ENCODE assay signal across 1 cellular context in the genomic region with DNA sequence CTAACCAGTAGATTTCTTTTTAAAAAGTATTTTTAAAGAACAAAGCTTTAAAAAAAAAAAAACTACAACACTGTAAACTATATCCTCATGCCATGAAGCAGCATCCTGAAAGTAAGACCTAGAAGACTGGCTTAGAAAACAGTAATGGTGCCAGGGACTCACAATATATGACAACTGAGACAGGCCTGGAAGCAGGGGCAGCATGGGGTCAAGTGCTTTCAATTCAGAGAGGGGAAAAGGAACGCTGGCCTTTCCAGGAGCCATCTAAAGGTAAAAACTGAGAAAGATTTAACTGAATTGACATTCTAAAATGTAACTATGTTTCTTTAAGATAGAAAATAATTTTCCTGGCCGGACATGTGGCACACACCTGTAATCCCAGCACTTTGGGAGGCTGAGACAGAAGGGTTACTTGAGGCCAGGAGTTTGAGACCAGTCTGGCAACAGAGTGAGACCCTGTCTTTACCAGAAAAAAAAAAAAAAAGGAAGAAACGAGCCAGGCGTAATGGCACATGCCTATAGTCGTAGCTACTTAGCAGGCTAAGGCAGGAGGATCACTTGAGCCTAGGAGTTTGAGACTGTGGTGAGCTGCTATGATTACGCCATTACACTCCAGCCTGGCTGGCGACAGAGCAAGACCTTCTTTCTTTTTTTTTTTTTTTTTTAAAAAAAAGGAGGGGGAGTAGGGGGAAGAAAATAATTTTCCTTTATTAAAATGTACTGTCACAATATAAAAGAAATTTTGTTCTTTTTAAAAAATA.
TF ChIP-seq lines count a peak whose summit lies in the region.

No MANE protein-coding gene starts in this region.

TF ChIP-seq in GM23338, 12 proteins besides CTCF, POLR2A, EP300 and RAD21:
- TF ChIP-seq, protein P1, sequence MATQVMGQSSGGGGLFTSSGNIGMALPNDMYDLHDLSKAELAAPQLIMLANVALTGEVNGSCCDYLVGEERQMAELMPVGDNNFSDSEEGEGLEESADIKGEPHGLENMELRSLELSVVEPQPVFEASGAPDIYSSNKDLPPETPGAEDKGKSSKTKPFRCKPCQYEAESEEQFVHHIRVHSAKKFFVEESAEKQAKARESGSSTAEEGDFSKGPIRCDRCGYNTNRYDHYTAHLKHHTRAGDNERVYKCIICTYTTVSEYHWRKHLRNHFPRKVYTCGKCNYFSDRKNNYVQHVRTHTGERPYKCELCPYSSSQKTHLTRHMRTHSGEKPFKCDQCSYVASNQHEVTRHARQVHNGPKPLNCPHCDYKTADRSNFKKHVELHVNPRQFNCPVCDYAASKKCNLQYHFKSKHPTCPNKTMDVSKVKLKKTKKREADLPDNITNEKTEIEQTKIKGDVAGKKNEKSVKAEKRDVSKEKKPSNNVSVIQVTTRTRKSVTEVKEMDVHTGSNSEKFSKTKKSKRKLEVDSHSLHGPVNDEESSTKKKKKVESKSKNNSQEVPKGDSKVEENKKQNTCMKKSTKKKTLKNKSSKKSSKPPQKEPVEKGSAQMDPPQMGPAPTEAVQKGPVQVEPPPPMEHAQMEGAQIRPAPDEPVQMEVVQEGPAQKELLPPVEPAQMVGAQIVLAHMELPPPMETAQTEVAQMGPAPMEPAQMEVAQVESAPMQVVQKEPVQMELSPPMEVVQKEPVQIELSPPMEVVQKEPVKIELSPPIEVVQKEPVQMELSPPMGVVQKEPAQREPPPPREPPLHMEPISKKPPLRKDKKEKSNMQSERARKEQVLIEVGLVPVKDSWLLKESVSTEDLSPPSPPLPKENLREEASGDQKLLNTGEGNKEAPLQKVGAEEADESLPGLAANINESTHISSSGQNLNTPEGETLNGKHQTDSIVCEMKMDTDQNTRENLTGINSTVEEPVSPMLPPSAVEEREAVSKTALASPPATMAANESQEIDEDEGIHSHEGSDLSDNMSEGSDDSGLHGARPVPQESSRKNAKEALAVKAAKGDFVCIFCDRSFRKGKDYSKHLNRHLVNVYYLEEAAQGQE (IDR thresholded peaks at IDR 0.05; ENCODE audit: unreplicated experiment) = no peak
- no peak for TF ChIP-seq EZH2 (IDR thresholded peaks at IDR 0.05; ENCODE audit: low read depth, unreplicated experiment)
- no peak for TF ChIP-seq POLR2AphosphoS5 (IDR thresholded peaks at IDR 0.05; ENCODE audit: low read depth)
